In genomic region chr4:123299212-123299651, GRCh38 we compare ENCODE assay signal across 12 cellular contexts.
DNase-seq lines count a peak whose midpoint lies in the region; ATAC-seq and TF ChIP-seq lines count a peak whose summit lies in the region.
"Had no signal": no experiment of that assay in that cellular context is flagged by ENCODE, and none has a peak within 500 bp of the region (broad histone marks: within the 10 kb centered on the region; RNA-seq: fewer than 3 reads in every experiment).

No MANE protein-coding gene starts in this region.

- H3K4me1 Mint-ChIP-seq in MCF 10A (ENCODE audit: insufficient read depth, unreplicated experiment) (no peaks in the 10 kb centered on the region), immature natural killer cell (peaks cover 62 to 64% of the 10 kb centered on the region in 2 donors)

- DNase-seq in Right ventricle myocardium inferior (ENCODE audit: missing footprints) (no peak), cardiac septum (ENCODE audit: low spot score) (no peak), MCF 10A (ENCODE audit: unreplicated experiment) (peak; percentile 71), immature natural killer cell (no peak), pons (ENCODE audit: low spot score) (no peak), NCI-H524 treated with DMSO at 0.1 percent for 48 hours (lab: John Stamatoyannopoulos, UW) (no peak), activated T-cell treated with anti-CD3 and anti-CD28 coated beads for 4 hours (no peak)
- DNase-seq: AML-193, colonic mucosa, NCI-H2107, upper lobe of left lung had no signal

- H3K9me3 Mint-ChIP-seq in MCF 10A (ENCODE audit: unreplicated experiment): no peaks in the 10 kb centered on the region
- no peaks in the 10 kb centered on the region for H3K9me3 Mint-ChIP-seq in immature natural killer cell

- BruUV-seq in MCF 10A (replicated peaks; lab: Mats Ljungman, UMichigan): no TSS peak

- POLR2A ChIA-PET in MCF 10A (lab: Yijun Ruan, JAX): no interaction called here

- intact Hi-C loops in Right ventricle myocardium inferior (cut with DNase I) (no loop called here), cardiac septum (cut with DNase I) (no loop called here), MCF 10A (cut with micrococcal nuclease) (no loop called here)

- TF ChIP-seq CTCF in MCF 10A (IDR thresholded peaks at IDR 0.05; ENCODE audit: unreplicated experiment): no peak

- H3K27me3 Mint-ChIP-seq in MCF 10A (ENCODE audit: insufficient read depth, unreplicated experiment) (no peaks in the 10 kb centered on the region), immature natural killer cell (ENCODE audit: low read depth in 3 of 3) (peaks cover 2 to 10% (median 2%) of the 10 kb centered on the region in 3 donors)

- H3K27ac Mint-ChIP-seq in MCF 10A (ENCODE audit: low read depth, unreplicated experiment) (peak overlapping the region; percentile 10), immature natural killer cell (peak overlapping the region in 3 of 6 donors; percentile 20 to 56 (median 46))

- H3K36me3 Mint-ChIP-seq in MCF 10A (ENCODE audit: insufficient read depth, unreplicated experiment): no peaks in the 10 kb centered on the region
- H3K36me3 Mint-ChIP-seq in immature natural killer cell: peaks cover 0 to 3% (median 0%) of the 10 kb centered on the region in 3 donors

- CTCF ChIA-PET in MCF 10A (lab: Yijun Ruan, JAX): interaction anchor here (1.4 kb wide), 1 partner anchor 8 kb away, joined by 3 read pairs; no protein-coding TSS in a partner anchor

- no peak overlapping the region for H3K4me3 Mint-ChIP-seq in MCF 10A (ENCODE audit: unreplicated experiment)
- peak overlapping the region in 4 of 5 donors; percentile 2 to 83 (median 38) for H3K4me3 Mint-ChIP-seq in immature natural killer cell

- ATAC-seq in Right ventricle myocardium inferior (peak; percentile 75), GM18519 (IDR thresholded peaks at IDR 0.05; ENCODE audit: low FRiP score, unreplicated experiment) (no peak)
